In the genomic region with DNA sequence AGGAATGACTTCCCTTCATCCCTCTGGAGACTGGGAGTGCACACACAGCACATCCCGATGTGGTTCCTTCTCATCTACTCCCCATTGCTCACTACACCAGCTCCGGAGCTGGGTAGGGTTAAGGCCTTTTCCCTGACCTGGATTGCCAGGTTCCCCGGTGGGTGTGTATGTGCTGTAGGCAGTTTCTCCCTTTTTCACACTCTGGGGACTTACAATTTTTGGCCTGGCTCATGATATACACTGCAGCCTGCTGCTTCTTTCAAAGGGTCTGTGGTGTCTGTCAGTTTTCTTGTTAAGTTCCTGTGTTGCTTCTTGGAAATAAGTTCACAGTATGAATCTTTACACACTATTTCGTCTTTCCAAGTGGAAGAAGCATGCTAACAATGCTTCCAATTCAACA, we compare ENCODE assay signal across 17 cellular contexts.
DNase-seq lines count a peak whose midpoint lies in the region; ATAC-seq, FAIRE-seq and TF ChIP-seq lines count a peak whose summit lies in the region.
"Had no signal": no experiment of that assay in that cellular context is flagged by ENCODE, and none has a peak within 500 bp of the region (broad histone marks: within the 10 kb centered on the region; RNA-seq: fewer than 3 reads in every experiment).

No MANE protein-coding gene starts in this region.

- H3K23me2 ChIP-seq in H1 (ENCODE audit: low read depth, low read length) = no peaks in the 10 kb centered on the region

- no peaks in the 10 kb centered on the region for H3K27me3 ChIP-seq in HepG2 (ENCODE audit: control insufficient read depth in 1 of 2, insufficient read depth in 2 of 2, low read length in 2 of 2)
- H3K27me3 ChIP-seq in right lobe of liver = no peaks in the 10 kb centered on the region
- H3K27me3 ChIP-seq in H1 (replicated peaks in 1 of 4; ENCODE audit: control insufficient read depth in 3 of 4, extremely low read depth in 1 of 4, insufficient read depth in 3 of 4, low read length in 3 of 4) = no peaks in the 10 kb centered on the region

- DNase-seq in HepG2 (ENCODE audit: low spot score) (no peak), right lobe of liver (no peak), H1 (ENCODE audit: low read depth in 1 of 2, low spot score in 2 of 2) (no peak), nephron progenitor cell (no peak), HuH-7.5 (ENCODE audit: low spot score) (no peak)
- DNase-seq: C1 segment of cervical spinal cord; CD4-positive, alpha-beta memory T cell; DMS153; DMS79 treated with DMSO at 0.1 percent for 48 hours; GDM1 had no signal

- no peak overlapping the region for H2BK15ac ChIP-seq in H1 (ENCODE audit: low read length)

- no TSS peak for BruUV-seq in HepG2 (replicated peaks; lab: Mats Ljungman, UMichigan)

- no peak overlapping the region for H3K4me3 ChIP-seq in HepG2 (replicated peaks in 1 of 3; ENCODE audit: insufficient read depth in 1 of 3, low read depth in 2 of 3, low read length in 3 of 3)
- no peak overlapping the region for H3K4me3 ChIP-seq in right lobe of liver
- no peak overlapping the region for H3K4me3 ChIP-seq in H1 (ENCODE audit: extremely low read depth in 1 of 4, insufficient read depth in 2 of 4, low read depth in 3 of 4, low read length in 4 of 4)

- H2AFZ ChIP-seq in HepG2 (ENCODE audit: low read length) = no peak overlapping the region
- no peak overlapping the region for H2AFZ ChIP-seq in H1 (ENCODE audit: low read length)

- peaks cover 66% of the 10 kb centered on the region for H3K36me3 Mint-ChIP-seq in nephron progenitor cell (ENCODE audit: low read depth)

- 0 out of 2 replicates have a peak overlapping the region, but pooled peaks have one; percentile 38 for H2BK5ac ChIP-seq in H1 (ENCODE audit: low read depth, low read length)

- TF ChIP-seq POLR2A in HepG2 (IDR thresholded peaks at IDR 0.05; ENCODE audit: insufficient read depth in 1 of 2, low read depth in 2 of 2, low read length in 2 of 2) (no peak), right lobe of liver (IDR thresholded peaks at IDR 0.05) (no peak), H1 (IDR thresholded peaks at IDR 0.05; ENCODE audit: control extremely low read depth in 1 of 2, low read depth in 2 of 2, low read length in 2 of 2) (no peak)

- no peak overlapping the region for H3K18ac ChIP-seq in H1 (ENCODE audit: extremely low read depth, low read length)

- H2BK120ac ChIP-seq in H1 (replicated peaks; ENCODE audit: low read depth, low read length) = no peak overlapping the region

- no peaks in the 10 kb centered on the region; the same call in 1 of the 2 replicates for H3K79me1 ChIP-seq in H1 (ENCODE audit: low read depth, low read length)

- H3K23ac ChIP-seq in H1 (ENCODE audit: insufficient read length) = no peak overlapping the region

- no peak overlapping the region for H2BK20ac ChIP-seq in H1 (ENCODE audit: low read length)

- H3K4me1 ChIP-seq in HepG2 (ENCODE audit: insufficient read depth, low read length) (peaks cover 5% of the 10 kb centered on the region; the same call in 1 of the 2 replicates), right lobe of liver (peaks cover 0 to 3% (median 0%) of the 10 kb centered on the region in 4 donors), H1 (replicated peaks in 1 of 4; ENCODE audit: control insufficient read depth in 3 of 4, insufficient read depth in 4 of 4, low read length in 3 of 4) (peaks cover 0 to 2% (median 0%) of the 10 kb centered on the region in 4 experiments; a peak in 1 of 7 replicates)

- FAIRE-seq in HepG2 (lab: Jason Lieb, UNC) = no peak
- no peak for FAIRE-seq in H1 (lab: Jason Lieb, UNC)
- FAIRE-seq: A204.1, D721Med, GM12892 had no signal

- no peaks in the 10 kb centered on the region for H3K4me1 Mint-ChIP-seq in nephron progenitor cell

- peaks cover 9% of the 10 kb centered on the region; the same call in 1 of the 2 replicates for H3K9me3 ChIP-seq in HepG2 (ENCODE audit: low read length)
- H3K9me3 ChIP-seq in right lobe of liver = peaks cover 0 to 5% (median 0%) of the 10 kb centered on the region in 4 donors
- peaks cover 0 to 5% of the 10 kb centered on the region in 2 experiments; a peak in 3 of 4 replicates for H3K9me3 ChIP-seq in H1 (ENCODE audit: insufficient read depth in 2 of 2, low read depth in 1 of 2, low read length in 1 of 2)

- H4K8ac ChIP-seq in H1 (ENCODE audit: extremely low read depth, insufficient read depth, low read length) = no peak overlapping the region

- H3K4me3 Mint-ChIP-seq in nephron progenitor cell = no peak overlapping the region
- H3K4me3 Mint-ChIP-seq: B cell; CD4-positive, alpha-beta memory T cell had no signal

- H3K4me2 ChIP-seq in HepG2 (ENCODE audit: low read depth, low read length) (no peak overlapping the region), H1 (ENCODE audit: insufficient read depth in 1 of 2, low read depth in 2 of 2, low read length in 2 of 2) (no peak overlapping the region)

- H3K36me3 ChIP-seq in HepG2 (replicated peaks in 1 of 2; ENCODE audit: control insufficient read depth in 1 of 2, insufficient read depth in 2 of 2, low read length in 2 of 2) = peaks cover 11 to 29% of the 10 kb centered on the region in 2 experiments
- no peaks in the 10 kb centered on the region for H3K36me3 ChIP-seq in right lobe of liver
- no peaks in the 10 kb centered on the region for H3K36me3 ChIP-seq in H1 (ENCODE audit: control insufficient read depth in 2 of 4, insufficient read depth in 4 of 4, low read length in 3 of 4)

- ATAC-seq in HepG2 (peak; percentile 39), right lobe of liver (no peak), HG03280 (IDR thresholded peaks at IDR 0.05; ENCODE audit: unreplicated experiment) (no peak), GM18870 (IDR thresholded peaks at IDR 0.05; ENCODE audit: unreplicated experiment) (no peak)
- ATAC-seq: HCT116 had no signal

- H4K91ac ChIP-seq in H1 (replicated peaks; ENCODE audit: insufficient read length, low read length) = no peak overlapping the region

- H4K20me1 ChIP-seq in HepG2 (ENCODE audit: insufficient read depth, low read length) = peaks cover 14% of the 10 kb centered on the region
- H4K20me1 ChIP-seq in H1 (replicated peaks in 1 of 2; ENCODE audit: control insufficient read depth in 1 of 2, insufficient read depth in 2 of 2, low read length in 2 of 2) = no peaks in the 10 kb centered on the region

- no peak overlapping the region for H2BK12ac ChIP-seq in H1 (ENCODE audit: low read depth, low read length)

- H3K9ac ChIP-seq in HepG2 (ENCODE audit: insufficient read depth, low read depth, low read length) (no peak overlapping the region), H1 (replicated peaks in 1 of 4; ENCODE audit: extremely low read depth in 1 of 4, low read depth in 3 of 4, low read length in 3 of 4) (no peak overlapping the region)

- H3K4ac ChIP-seq in H1 (replicated peaks; ENCODE audit: insufficient read length, low read depth, low read length) = no peak overlapping the region

- intact Hi-C loops in HepG2 (cut with micrococcal nuclease; ENCODE audit: unreplicated experiment) (no loop called here), right lobe of liver (cut with DNase I) (no loop called here)

- H3K79me2 ChIP-seq in HepG2 (ENCODE audit: insufficient read depth, low read length) = no peaks in the 10 kb centered on the region
- peaks cover 0 to 37% of the 10 kb centered on the region in 2 experiments; a peak in 2 of 4 replicates for H3K79me2 ChIP-seq in H1 (ENCODE audit: control insufficient read depth in 1 of 2, insufficient read depth in 2 of 2, low read length in 2 of 2)

- CTCF ChIA-PET in HepG2 (lab: Yijun Ruan, JAX; ENCODE audit: low intra/inter-chr PET ratio, low total read pairs) = no interaction called here
- CTCF ChIA-PET in H1 (lab: Charles Lee; ENCODE audit: partially characterized antibody) = interaction anchor here (1.1 to 1.2 kb wide), 2 partner anchors 13 to 15 kb away, joined by 3 read pairs; no protein-coding TSS in a partner anchor

- peaks cover 55% of the 10 kb centered on the region for H3K9me3 Mint-ChIP-seq in nephron progenitor cell

- TF ChIP-seq RAD21 in HepG2 (CRISPR knock-in tag; IDR thresholded peaks at IDR 0.05) (no peak), H1 (IDR thresholded peaks at IDR 0.05 in 1 of 2, conservative IDR thresholded peaks at IDR 0.05 in 1 of 2; ENCODE audit: low read depth in 2 of 2, low read length in 2 of 2) (no peak)

- no peak for TF ChIP-seq CTCF in HepG2 (CRISPR knock-in tag; IDR thresholded peaks at IDR 0.05)
- TF ChIP-seq CTCF in right lobe of liver (IDR thresholded peaks at IDR 0.05) = no peak
- no peak for TF ChIP-seq CTCF in H1 (IDR thresholded peaks at IDR 0.05; ENCODE audit: control extremely low read depth in 1 of 3, insufficient read depth in 1 of 3, low read depth in 1 of 3, low read length in 3 of 3)
- no peak for TF ChIP-seq CTCF in nephron progenitor cell (IDR thresholded peaks at IDR 0.05)

- in situ Hi-C loops in HepG2 (cut with HindIII; ENCODE audit: extremely low pct_ligation_motif_present, low pct_unique_long_range_greater_than_20kb) = no loop called here

- 99% methylated on average over 4 of the region's 4 CpGs for WGBS in HepG2 (ENCODE audit: low lambda C conversion rate)
- WGBS in right lobe of liver (ENCODE audit: insufficient coverage, low coverage, low lambda C conversion rate, missing lambda C conversion rate) = 96% methylated on average over 2 of the region's 4 CpGs
- WGBS in H1 (ENCODE audit: extremely low coverage in 1 of 2, insufficient coverage in 1 of 2, insufficient read length in 1 of 2, insufficient replicate concordance in 2 of 2, low coverage in 1 of 2, low lambda C conversion rate in 2 of 2, missing lambda C conversion rate in 1 of 2), 2 experiments = 88% methylated on average over 4 of the region's 4 CpGs; no CpG with 5 or more reads in 1 of the 2 experiments

- TF ChIP-seq EP300 in HepG2 (IDR thresholded peaks at IDR 0.05; ENCODE audit: low read depth in 2 of 2, low read length in 2 of 2) = no peak
- TF ChIP-seq EP300 in HepG2 (CRISPR knock-in tag; IDR thresholded peaks at IDR 0.05; ENCODE audit: borderline replicate concordance) = no peak
- no peak for TF ChIP-seq EP300 in H1 (IDR thresholded peaks at IDR 0.05; ENCODE audit: borderline replicate concordance in 1 of 2, low read depth in 2 of 2, low read length in 2 of 2)

- POLR2A ChIA-PET in HepG2 (lab: Yijun Ruan, JAX) (no interaction called here), H1 (lab: Charles Lee; ENCODE audit: partially characterized antibody) (no interaction called here)

- H3K56ac ChIP-seq in H1 (replicated peaks; ENCODE audit: insufficient read length, low read depth, low read length) = no peak overlapping the region

- peak overlapping the region; percentile 72 for H3K27ac Mint-ChIP-seq in nephron progenitor cell
- H3K27ac Mint-ChIP-seq: B cell; CD4-positive, alpha-beta memory T cell had no signal

- H3K27ac ChIP-seq in HepG2 (ENCODE audit: extremely low read length, insufficient read depth, low read length) (no peak overlapping the region), right lobe of liver (no peak overlapping the region), H1 (ENCODE audit: low read depth, low read length) (no peak overlapping the region)

- no peak overlapping the region for H2AK5ac ChIP-seq in H1 (ENCODE audit: low read depth, low read length)

- H3K27me3 Mint-ChIP-seq in nephron progenitor cell (ENCODE audit: low read depth, poor library complexity) = peaks cover 2% of the 10 kb centered on the region
- H3K27me3 Mint-ChIP-seq: B cell; CD4-positive, alpha-beta memory T cell had no signal

- H3K14ac ChIP-seq in H1 (ENCODE audit: insufficient read length) = no peak overlapping the region

- H4K5ac ChIP-seq in H1 (ENCODE audit: insufficient read length, low read depth, low read length) = no peak overlapping the region

TF ChIP-seq in HepG2, 621 proteins besides CTCF, POLR2A, EP300 and RAD21 (continues in another document):
- no peak for TF ChIP-seq ATAD3A (CRISPR knock-in tag; IDR thresholded peaks at IDR 0.05)
